9 cellular contexts compared by ENCODE assay signal in genomic region chr2:45578056-45578843, GRCh38. TPM values are rescaled to one million over a fixed set of nuclear protein-coding genes. Genes with fewer than 3 reads are reported as not detected.
DNase-seq lines count a peak whose midpoint lies in the region; TF ChIP-seq lines count a peak whose summit lies in the region.
"Had no signal": no experiment of that assay in that cellular context is flagged by ENCODE, and none has a peak within 500 bp of the region (broad histone marks: within the 10 kb centered on the region; RNA-seq: fewer than 3 reads in every experiment).

No MANE protein-coding gene starts in this region.

- H3K36me3 ChIP-seq in neural progenitor cell (peaks cover 3% of the 10 kb centered on the region), suprapubic skin (peaks cover 6% of the 10 kb centered on the region)

- H3K27me3 ChIP-seq in neural progenitor cell = no peaks in the 10 kb centered on the region
- no peaks in the 10 kb centered on the region for H3K27me3 ChIP-seq in suprapubic skin

- H3K4me3 ChIP-seq in neural progenitor cell (no peak overlapping the region), suprapubic skin (no peak overlapping the region)

- no peak for TF ChIP-seq POLR2A in suprapubic skin (IDR thresholded peaks at IDR 0.05)

- no peak overlapping the region for H3K9ac ChIP-seq in neural progenitor cell

- TF ChIP-seq EP300 in suprapubic skin (IDR thresholded peaks at IDR 0.05) = no peak

- peak; percentile 46 for TF ChIP-seq CTCF in neural progenitor cell (IDR thresholded peaks at IDR 0.05)
- no peak for TF ChIP-seq CTCF in suprapubic skin (IDR thresholded peaks at IDR 0.05)

- H3K4me1 ChIP-seq in neural progenitor cell (no peaks in the 10 kb centered on the region), suprapubic skin (no peaks in the 10 kb centered on the region)

- H3K9me3 Mint-ChIP-seq in neural progenitor cell = no peaks in the 10 kb centered on the region

- no peak overlapping the region for H2AFZ ChIP-seq in neural progenitor cell (replicated peaks)

- H3K4me3 Mint-ChIP-seq in neural progenitor cell = no peak overlapping the region
- H3K4me3 Mint-ChIP-seq: activated naive CD8-positive, alpha-beta T cell had no signal

- H3K9me3 ChIP-seq in neural progenitor cell (ENCODE audit: low read depth) (no peaks in the 10 kb centered on the region), suprapubic skin (no peaks in the 10 kb centered on the region)

- 86% methylated on average over 5 of the region's 5 CpGs for WGBS in suprapubic skin

- peak; percentile 19 for DNase-seq in activated T-cell treated with anti-CD3 and anti-CD28 coated beads, Interleukin-2, amount 50 U/mL, for 1 hour
- no peak for DNase-seq in activated T-cell treated with anti-CD3 and anti-CD28 coated beads, Interleukin-2, amount 50 U/mL, for 48 hours
- DNase-seq in NCI-H748 treated with DMSO at 0.1 percent for 48 hours (lab: John Stamatoyannopoulos, UW) = peak; percentile 11
- peak; percentile 21 for DNase-seq in central memory CD4-positive, alpha-beta T cell
- DNase-seq in neural progenitor cell (ENCODE audit: low spot score) = peak; percentile 48
- no peak for DNase-seq in posterior cingulate gyrus
- DNase-seq in suprapubic skin (ENCODE audit: low spot score in 2 of 2) = no peak
- no peak for DNase-seq in Ammon's horn (ENCODE audit: low spot score)

- no peaks in the 10 kb centered on the region for H4K20me1 ChIP-seq in neural progenitor cell (ENCODE audit: low read depth)

- peaks cover 21% of the 10 kb centered on the region for H3K4me1 Mint-ChIP-seq in neural progenitor cell

- intact Hi-C loops in posterior cingulate gyrus (cut with DNase I) = loop anchor here (5.0 kb wide), 1 partner anchor 596 kb away; no protein-coding TSS in a partner anchor

- H3K27ac ChIP-seq in neural progenitor cell (no peak overlapping the region), suprapubic skin (no peak overlapping the region)

- no peaks in the 10 kb centered on the region for H3F3A ChIP-seq in neural progenitor cell (ENCODE audit: low read depth)

- H3K27ac Mint-ChIP-seq in neural progenitor cell = no peak overlapping the region
- H3K27ac Mint-ChIP-seq: activated naive CD8-positive, alpha-beta T cell had no signal

- no peaks in the 10 kb centered on the region for H3K79me2 ChIP-seq in neural progenitor cell (ENCODE audit: low read depth)

- peaks cover 13% of the 10 kb centered on the region for H3K36me3 Mint-ChIP-seq in neural progenitor cell

- no peak overlapping the region for H3K4me2 ChIP-seq in neural progenitor cell

- H3K27me3 Mint-ChIP-seq in neural progenitor cell (ENCODE audit: insufficient read depth, low read depth) = no peaks in the 10 kb centered on the region
- H3K27me3 Mint-ChIP-seq: activated naive CD8-positive, alpha-beta T cell had no signal

RNA-seq across cellular contexts. Expression of gene SRBD1, which starts 32.8 kb away (rescaled TPM):
- total RNA-seq in neural progenitor cell (ENCODE audit: low replicate concordance) (29.9 and 37.2 TPM in 2 replicates), suprapubic skin (1 to 10 TPM; 6.1 to 9.6 (median 7.2) TPM)

Comparison
In these comparisons a context has a peak if more than half of its experiments do, and no peak if none do; other contexts are left out.
1. DNase-seq: peak in activated T-cell treated with anti-CD3 and anti-CD28 coated beads, Interleukin-2, amount 50 U/mL, for 1 hour (single experiment), NCI-H748 treated with DMSO at 0.1 percent for 48 hours (single experiment), central memory CD4-positive, alpha-beta T cell (single experiment) and neural progenitor cell (single experiment); none in activated T-cell treated with anti-CD3 and anti-CD28 coated beads, Interleukin-2, amount 50 U/mL, for 48 hours (0 of 2), posterior cingulate gyrus (0 of 10), suprapubic skin (0 of 2) and Ammon's horn (single experiment).